In genomic region chr11:73470036-73470624, GRCh38 we compare ENCODE assay signal across 16 cellular contexts.
DNase-seq lines count a peak whose midpoint lies in the region; ATAC-seq and TF ChIP-seq lines count a peak whose summit lies in the region.
"Had no signal": no experiment of that assay in that cellular context is flagged by ENCODE, and none has a peak within 500 bp of the region (broad histone marks: within the 10 kb centered on the region; RNA-seq: fewer than 3 reads in every experiment).

No MANE protein-coding gene starts in this region.

- H3K36me3 ChIP-seq in left ventricle myocardium inferior: no peaks in the 10 kb centered on the region
- no peaks in the 10 kb centered on the region for H3K36me3 ChIP-seq in MM.1S (replicated peaks; ENCODE audit: insufficient read depth, low read length)
- H3K36me3 ChIP-seq in uterus: no peaks in the 10 kb centered on the region

- no peaks in the 10 kb centered on the region for H3K79me2 ChIP-seq in MM.1S (ENCODE audit: low read length)

- no peak for TF ChIP-seq POLR2A in uterus (IDR thresholded peaks at IDR 0.05)

- intact Hi-C loops in left ventricle myocardium inferior (cut with micrococcal nuclease): no loop called here
- intact Hi-C loops in left ventricle myocardium superior (cut with micrococcal nuclease): no loop called here
- intact Hi-C loops in uterus (cut with DNase I; ENCODE audit: low total_unique reads): no loop called here

- no peaks in the 10 kb centered on the region for H3K27me3 ChIP-seq in left ventricle myocardium inferior (ENCODE audit: low read depth)
- no peaks in the 10 kb centered on the region for H3K27me3 ChIP-seq in MM.1S (replicated peaks; ENCODE audit: insufficient read depth, low read length)
- no peaks in the 10 kb centered on the region for H3K27me3 ChIP-seq in uterus

- H3K4me2 ChIP-seq in MM.1S (ENCODE audit: low read depth, low read length): 0 out of 2 replicates have a peak overlapping the region, but pooled peaks have one; percentile 13

- ATAC-seq in left ventricle myocardium superior (no peak), HG03135 (IDR thresholded peaks at IDR 0.05; ENCODE audit: unreplicated experiment) (no peak)
- ATAC-seq: CD8-positive, alpha-beta T cell had no signal

- H4K20me1 ChIP-seq in MM.1S (ENCODE audit: insufficient read depth, low read length): no peaks in the 10 kb centered on the region

- DNase-seq in left ventricle myocardium inferior (no peak), left ventricle myocardium superior (no peak), MM.1S (no peak), foreskin melanocyte (peak; percentile 25), uterus (no peak), LoVo (ENCODE audit: low spot score) (no peak)
- no peak for DNase-seq in activated CD8-positive, alpha-beta memory T cell treated with anti-CD3 and anti-CD28 coated beads, Interleukin-2, amount 50 U/mL, for 48 hours
- DNase-seq: AML-193; CD8-positive, alpha-beta T cell; GF-D8; GOT3; NCI-H345; NCI-H526 treated with DMSO at 0.1 percent for 48 hours had no signal

- no peaks in the 10 kb centered on the region for H3F3A ChIP-seq in MM.1S (ENCODE audit: insufficient read depth, low read length)

- H3K9me2 ChIP-seq in MM.1S (replicated peaks; ENCODE audit: insufficient read depth, low read length): no peaks in the 10 kb centered on the region

- no peak overlapping the region for H3K9ac ChIP-seq in MM.1S (ENCODE audit: low read length)

- H2AFZ ChIP-seq in MM.1S (ENCODE audit: low read length): no peak overlapping the region

- H3K4me3 ChIP-seq in left ventricle myocardium inferior: peak overlapping the region; percentile 7
- H3K4me3 ChIP-seq in MM.1S (ENCODE audit: low read length): no peak overlapping the region
- no peak overlapping the region for H3K4me3 ChIP-seq in uterus

- TF ChIP-seq CTCF in left ventricle myocardium inferior (IDR thresholded peaks at IDR 0.05; ENCODE audit: borderline replicate concordance) (no peak), MM.1S (IDR thresholded peaks at IDR 0.05; ENCODE audit: low read length) (no peak), uterus (IDR thresholded peaks at IDR 0.05) (no peak)

- peak overlapping the region; percentile 73 for H3K27ac ChIP-seq in left ventricle myocardium inferior (replicated peaks)
- no peak overlapping the region for H3K27ac ChIP-seq in MM.1S (ENCODE audit: low read length)
- H3K27ac ChIP-seq in uterus: peak overlapping the region; percentile 16 to 46
- H3K27ac ChIP-seq: HL-60, RWPE1 had no signal

- no peaks in the 10 kb centered on the region for H3K9me3 ChIP-seq in left ventricle myocardium inferior (replicated peaks)
- H3K9me3 ChIP-seq in MM.1S (replicated peaks; ENCODE audit: insufficient read depth, low read length): no peaks in the 10 kb centered on the region
- H3K9me3 ChIP-seq in uterus: no peaks in the 10 kb centered on the region

- H3K4me1 ChIP-seq in left ventricle myocardium inferior (peaks cover 57% of the 10 kb centered on the region), MM.1S (ENCODE audit: low read length) (peaks cover 8% of the 10 kb centered on the region; the same call in 1 of the 2 replicates), uterus (no peaks in the 10 kb centered on the region)
